In the genomic region with DNA sequence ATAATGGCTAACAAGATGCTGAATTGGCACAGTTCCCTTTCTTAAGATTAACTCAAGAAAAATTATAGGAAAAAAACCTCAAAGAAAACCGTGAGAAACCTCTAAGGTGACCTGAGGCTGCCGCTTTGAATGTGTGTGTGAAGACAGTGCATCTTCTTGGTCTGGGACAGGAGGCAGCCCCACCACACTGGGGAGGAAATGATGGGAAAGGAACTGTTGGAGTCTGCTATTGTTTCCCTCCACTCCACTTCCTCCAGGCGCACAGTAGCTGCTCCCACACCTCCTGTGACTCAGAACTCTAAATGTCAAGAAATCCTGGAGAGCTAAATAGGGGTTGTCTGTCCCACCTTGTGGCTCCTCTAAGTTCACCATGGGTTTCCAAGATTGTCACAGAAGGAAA, we compare ENCODE assay signal across 25 cellular contexts.
DNase-seq lines count a peak whose midpoint lies in the region; ATAC-seq, FAIRE-seq and TF ChIP-seq lines count a peak whose summit lies in the region.
"Had no signal": no experiment of that assay in that cellular context is flagged by ENCODE, and none has a peak within 500 bp of the region (broad histone marks: within the 10 kb centered on the region; RNA-seq: fewer than 3 reads in every experiment).

No MANE protein-coding gene starts in this region.

- no peak overlapping the region for H3K4me3 Mint-ChIP-seq in stimulated activated naive B cell treated with anti-CD40 and anti-IgM and Interleukin-4, amounts not matched to agents 10 μg/mL and 1 μg/mL and 100 μg/mL, for 72 hours
- H3K4me3 Mint-ChIP-seq: CD4-positive, alpha-beta T cell; endodermal cell; immature natural killer cell had no signal

- TF ChIP-seq CTCF in right lobe of liver (IDR thresholded peaks at IDR 0.05) (no peak), HepG2 (CRISPR knock-in tag; IDR thresholded peaks at IDR 0.05) (no peak), fibroblast of pulmonary artery (IDR thresholded peaks at IDR 0.05; ENCODE audit: low read length, missing control alignments) (no peak), upper lobe of right lung (IDR thresholded peaks at IDR 0.05) (no peak)

- no peaks in the 10 kb centered on the region for H3K36me3 Mint-ChIP-seq in stimulated activated naive B cell treated with anti-CD40 and anti-IgM and Interleukin-4, amounts not matched to agents 10 μg/mL and 1 μg/mL and 100 μg/mL, for 72 hours

- H3K4me3 ChIP-seq in right lobe of liver, result no peak overlapping the region
- no peak overlapping the region for H3K4me3 ChIP-seq in HepG2 (replicated peaks in 1 of 3; ENCODE audit: insufficient read depth in 1 of 3, low read depth in 2 of 3, low read length in 3 of 3)
- H3K4me3 ChIP-seq in fibroblast of pulmonary artery (replicated peaks; ENCODE audit: low read depth, low read length), result no peak overlapping the region
- no peak overlapping the region for H3K4me3 ChIP-seq in upper lobe of right lung
- H3K4me3 ChIP-seq: body of pancreas, psoas muscle had no signal

- H3K27me3 ChIP-seq in right lobe of liver (no peaks in the 10 kb centered on the region), HepG2 (ENCODE audit: control insufficient read depth in 1 of 2, insufficient read depth in 2 of 2, low read length in 2 of 2) (no peaks in the 10 kb centered on the region), upper lobe of right lung (no peaks in the 10 kb centered on the region)
- H3K27me3 ChIP-seq: body of pancreas had no signal

- H3K9ac ChIP-seq in HepG2 (ENCODE audit: insufficient read depth, low read depth, low read length), result no peak overlapping the region

- FAIRE-seq in HepG2 (lab: Jason Lieb, UNC), result no peak
- FAIRE-seq: GM12891, H1 had no signal

- no peak for TF ChIP-seq EP300 in HepG2 (IDR thresholded peaks at IDR 0.05; ENCODE audit: low read depth in 2 of 2, low read length in 2 of 2)
- TF ChIP-seq EP300 in HepG2 (CRISPR knock-in tag; IDR thresholded peaks at IDR 0.05; ENCODE audit: borderline replicate concordance), result no peak

- TF ChIP-seq RAD21 in HepG2 (CRISPR knock-in tag; IDR thresholded peaks at IDR 0.05), result no peak

- WGBS in right lobe of liver (ENCODE audit: insufficient coverage, low coverage, low lambda C conversion rate, missing lambda C conversion rate), result 29% methylated on average over 3 of the region's 3 CpGs
- WGBS in HepG2 (ENCODE audit: low lambda C conversion rate), result 2% methylated on average over 3 of the region's 3 CpGs

- DNase-seq in right lobe of liver (no peak), HepG2 (ENCODE audit: low spot score) (no peak), Kasumi-1 (lab: John Stamatoyannopoulos, UW) (peak; percentile 96), fibroblast of pulmonary artery (ENCODE audit: low read depth) (peak; percentile 6), upper lobe of right lung (no peak), NCI-H524 (lab: John Stamatoyannopoulos, UW) (no peak), NCI-H748 (lab: John Stamatoyannopoulos, UW; ENCODE audit: unreplicated experiment) (no peak)
- no peak for DNase-seq in stimulated activated naive B cell treated with anti-CD40 and anti-IgM and Interleukin-4, amounts not matched to agents 10 μg/mL and 1 μg/mL and 100 μg/mL, for 72 hours
- DNase-seq: activated CD4-positive, alpha-beta T cell treated with anti-CD3 and anti-CD28 coated beads, Interleukin-2, amount 50 U/mL, for 48 hours; activated CD4-positive, CD25-positive, alpha-beta regulatory T cell; activated effector memory CD4-positive, alpha-beta T cell treated with Interleukin-2 at 50 U/mL for 16 hours; CD4-positive, alpha-beta T cell; endodermal cell; immature natural killer cell; NCI-H1436; NCI-H2107; NCI-H446 treated with DMSO at 0.1 percent for 48 hours; NK-92 treated with Interleukin-12 subunit alpha and Interleukin-12 subunit beta, amount 100 ng/mL, for 24 hours; psoas muscle; stimulated activated CD4-positive, alpha-beta T cell treated with anti-CD3 and anti-CD28 coated beads, Interleukin-4, amount 100 ng/mL, for 24 hours; stimulated activated naive CD8-positive, alpha-beta T cell treated with anti-CD3 and anti-CD28 coated beads, Interleukin-15, Interleukin-2, amounts not matched to agents 100 U/mL and 50 U/mL, for 24 hours; T1000 had no signal

- in situ Hi-C loops in HepG2 (cut with HindIII; ENCODE audit: extremely low pct_ligation_motif_present, low pct_unique_long_range_greater_than_20kb), result no loop called here

- no peaks in the 10 kb centered on the region for H3K79me2 ChIP-seq in HepG2 (ENCODE audit: insufficient read depth, low read length)

- no peaks in the 10 kb centered on the region for H3K9me3 ChIP-seq in right lobe of liver
- H3K9me3 ChIP-seq in HepG2 (ENCODE audit: low read length), result peaks cover 8% of the 10 kb centered on the region; the same call in 1 of the 2 replicates
- H3K9me3 ChIP-seq in upper lobe of right lung, result no peaks in the 10 kb centered on the region
- H3K9me3 ChIP-seq: body of pancreas, psoas muscle had no signal

- peaks cover 6 to 14% of the 10 kb centered on the region in 2 donors for H3K9me3 Mint-ChIP-seq in stimulated activated naive B cell treated with anti-CD40 and anti-IgM and Interleukin-4, amounts not matched to agents 10 μg/mL and 1 μg/mL and 100 μg/mL, for 72 hours

- CTCF ChIA-PET in HepG2 (lab: Yijun Ruan, JAX; ENCODE audit: low intra/inter-chr PET ratio, low total read pairs), result no interaction called here

- POLR2A ChIA-PET in HepG2 (lab: Yijun Ruan, JAX), result no interaction called here

- H3K27ac Mint-ChIP-seq in stimulated activated naive B cell treated with anti-CD40 and anti-IgM and Interleukin-4, amounts not matched to agents 10 μg/mL and 1 μg/mL and 100 μg/mL, for 72 hours, result no peak overlapping the region
- H3K27ac Mint-ChIP-seq: CD4-positive, alpha-beta T cell; endodermal cell; immature natural killer cell had no signal

- H3K4me2 ChIP-seq in HepG2 (ENCODE audit: low read depth, low read length), result no peak overlapping the region

- intact Hi-C loops in right lobe of liver (cut with DNase I), result no loop called here
- intact Hi-C loops in HepG2 (cut with micrococcal nuclease; ENCODE audit: unreplicated experiment), result no loop called here
- intact Hi-C loops in upper lobe of right lung (cut with DNase I), result no loop called here

- peak; percentile 17 to 55 (median 40) for ATAC-seq in right lobe of liver
- ATAC-seq in HepG2, result no peak
- peak; percentile 66 for ATAC-seq in upper lobe of right lung
- no peak for ATAC-seq in stimulated activated naive B cell treated with anti-CD40 and anti-IgM and Interleukin-4, amounts not matched to agents 10 μg/mL and 1 μg/mL and 100 μg/mL, for 72 hours (replicated peaks)
- ATAC-seq: body of pancreas; psoas muscle; stimulated activated naive CD8-positive, alpha-beta T cell treated with anti-CD3 and anti-CD28 coated beads, Interleukin-15, Interleukin-2, amounts not matched to agents 100 U/mL and 50 U/mL, for 24 hours had no signal

- H2AFZ ChIP-seq in HepG2 (ENCODE audit: low read length), result no peak overlapping the region

- no TSS peak for BruUV-seq in HepG2 (replicated peaks; lab: Mats Ljungman, UMichigan)

- H3K4me1 ChIP-seq in right lobe of liver, result no peaks in the 10 kb centered on the region
- no peaks in the 10 kb centered on the region for H3K4me1 ChIP-seq in HepG2 (ENCODE audit: insufficient read depth, low read length)
- H3K4me1 ChIP-seq in upper lobe of right lung, result no peaks in the 10 kb centered on the region
- H3K4me1 ChIP-seq: body of pancreas, psoas muscle had no signal

- H4K20me1 ChIP-seq in HepG2 (ENCODE audit: insufficient read depth, low read length), result no peaks in the 10 kb centered on the region

- no peak overlapping the region for H3K27ac ChIP-seq in right lobe of liver
- no peak overlapping the region for H3K27ac ChIP-seq in HepG2 (ENCODE audit: extremely low read length, insufficient read depth, low read length)
- no peak overlapping the region for H3K27ac ChIP-seq in upper lobe of right lung
- H3K27ac ChIP-seq: psoas muscle had no signal

- no peaks in the 10 kb centered on the region for H3K27me3 Mint-ChIP-seq in stimulated activated naive B cell treated with anti-CD40 and anti-IgM and Interleukin-4, amounts not matched to agents 10 μg/mL and 1 μg/mL and 100 μg/mL, for 72 hours
- H3K27me3 Mint-ChIP-seq: CD4-positive, alpha-beta T cell had no signal

- TF ChIP-seq POLR2A in right lobe of liver (IDR thresholded peaks at IDR 0.05) (no peak), HepG2 (IDR thresholded peaks at IDR 0.05; ENCODE audit: insufficient read depth in 1 of 2, low read depth in 2 of 2, low read length in 2 of 2) (no peak)

- H3K4me1 Mint-ChIP-seq in stimulated activated naive B cell treated with anti-CD40 and anti-IgM and Interleukin-4, amounts not matched to agents 10 μg/mL and 1 μg/mL and 100 μg/mL, for 72 hours, result no peaks in the 10 kb centered on the region
- H3K4me1 Mint-ChIP-seq: immature natural killer cell had no signal

- H3K36me3 ChIP-seq in right lobe of liver (no peaks in the 10 kb centered on the region), HepG2 (replicated peaks in 1 of 2; ENCODE audit: control insufficient read depth in 1 of 2, insufficient read depth in 2 of 2, low read length in 2 of 2) (no peaks in the 10 kb centered on the region), upper lobe of right lung (no peaks in the 10 kb centered on the region)

TF ChIP-seq in HepG2, 621 proteins besides CTCF, POLR2A, EP300 and RAD21:
- TF ChIP-seq GPN1 (CRISPR knock-in tag; IDR thresholded peaks at IDR 0.05; ENCODE audit: borderline replicate concordance) (no peak), ZNF567 (CRISPR knock-in tag; IDR thresholded peaks at IDR 0.05; ENCODE audit: borderline replicate concordance) (no peak), KDM5A (IDR thresholded peaks at IDR 0.05; ENCODE audit: borderline replicate concordance, low read length) (no peak), HMG20B (CRISPR knock-in tag; conservative IDR thresholded peaks at IDR 0.05) (no peak), ZNF75D (CRISPR knock-in tag; IDR thresholded peaks at IDR 0.05; ENCODE audit: borderline replicate concordance) (no peak)

Comparison
In these comparisons a context has a peak if more than half of its experiments do, and no peak if none do; other contexts are left out.
1. ATAC-seq: peak in right lobe of liver (4 of 4) and upper lobe of right lung (single experiment); none in HepG2 (single experiment) and stimulated activated naive B cell treated with anti-CD40 and anti-IgM and Interleukin-4, amounts not matched to agents 10 μg/mL and 1 μg/mL and 100 μg/mL, for 72 hours (0 of 2).
2. DNase-seq: peak in Kasumi-1 (2 of 2) and fibroblast of pulmonary artery (single experiment); none in right lobe of liver (0 of 3), HepG2 (single experiment), upper lobe of right lung (single experiment), NCI-H524 (0 of 2), stimulated activated naive B cell treated with anti-CD40 and anti-IgM and Interleukin-4, amounts not matched to agents 10 μg/mL and 1 μg/mL and 100 μg/mL, for 72 hours (single experiment) and NCI-H748 (single experiment).